In genomic region chr9:133600747-133601146, GRCh38 we compare ENCODE assay signal across 22 cellular contexts. TPM values are rescaled to one million over a fixed set of nuclear protein-coding genes. Genes with fewer than 3 reads are reported as not detected.
DNase-seq lines count a peak whose midpoint lies in the region; ATAC-seq, FAIRE-seq and TF ChIP-seq lines count a peak whose summit lies in the region.
"Had no signal": no experiment of that assay in that cellular context is flagged by ENCODE, and none has a peak within 500 bp of the region (broad histone marks: within the 10 kb centered on the region; RNA-seq: fewer than 3 reads in every experiment).

No MANE protein-coding gene starts in this region.

- DNase-seq in DMS79 treated with DMSO at 0.1 percent for 48 hours (lab: John Stamatoyannopoulos, UW) = peak; percentile 11
- DNase-seq in DMS79 (lab: John Stamatoyannopoulos, UW) = no peak
- DNase-seq in Right ventricle myocardium inferior (ENCODE audit: missing footprints) = peak; percentile 2
- DNase-seq in heart right ventricle = no peak
- peak; percentile 55 for DNase-seq in kidney
- DNase-seq in testis = no peak
- DNase-seq in stimulated activated CD4-positive, alpha-beta T cell treated with anti-CD3 and anti-CD28 coated beads, Interleukin-15, amount 100 ng/mL, for 24 hours = no peak
- DNase-seq: AML-193; CD4-positive, alpha-beta memory T cell; DMS153; DND-41; EL; GOT3; H7 had no signal

- H3K27ac ChIP-seq in heart right ventricle = no peak overlapping the region
- no peak overlapping the region for H3K27ac ChIP-seq in kidney (ENCODE audit: low read depth in 2 of 2, low read length in 2 of 2)
- H3K27ac ChIP-seq in testis = no peak overlapping the region
- H3K27ac ChIP-seq: 22Rv1, A549, C4-2B had no signal

- ATAC-seq in Right ventricle myocardium inferior (no peak), heart right ventricle (no peak)
- ATAC-seq: A549, GM12878, HCT116, HepG2 had no signal

- no peak overlapping the region for H3K9ac ChIP-seq in kidney (ENCODE audit: low read length in 2 of 2)

- 53 to 58% methylated on average over 7 of the region's 7 CpGs for WGBS in heart right ventricle, 2 donors
- WGBS in testis, 2 donors = 63 to 68% methylated on average over 7 of the region's 7 CpGs

- H3K9me3 ChIP-seq in heart right ventricle = peaks cover 0 to 31% (median 18%) of the 10 kb centered on the region in 11 donors
- H3K9me3 ChIP-seq in kidney (ENCODE audit: control insufficient read depth in 1 of 2, low read length in 2 of 2) = peaks cover 0 to 17% of the 10 kb centered on the region in 2 donors
- H3K9me3 ChIP-seq in testis = no peaks in the 10 kb centered on the region

- FAIRE-seq in kidney (lab: Jason Lieb, UNC) = no peak
- FAIRE-seq: A549, GM12878, HepG2 had no signal

- no peak for TF ChIP-seq POLR2A in testis (IDR thresholded peaks at IDR 0.05)

- H3K27me3 ChIP-seq in heart right ventricle (peaks cover 0 to 48% (median 35%) of the 10 kb centered on the region in 7 donors), testis (no peaks in the 10 kb centered on the region)

- no peaks in the 10 kb centered on the region for H3K4me1 ChIP-seq in heart right ventricle
- no peaks in the 10 kb centered on the region for H3K4me1 ChIP-seq in kidney (ENCODE audit: control insufficient read depth in 1 of 2, insufficient read depth in 1 of 2, low read depth in 1 of 2, low read length in 2 of 2)
- H3K4me1 ChIP-seq in testis = no peaks in the 10 kb centered on the region
- H3K4me1 ChIP-seq: A549 had no signal

- H3K4me3 ChIP-seq in heart right ventricle = no peak overlapping the region
- no peak overlapping the region for H3K4me3 ChIP-seq in kidney (ENCODE audit: low read length in 2 of 2)
- no peak overlapping the region for H3K4me3 ChIP-seq in testis
- H3K4me3 ChIP-seq: A549, GM12878 had no signal

- intact Hi-C loops in Right ventricle myocardium inferior (cut with DNase I) (no loop called here), heart right ventricle (cut with DNase I) (no loop called here), kidney (cut with DNase I) (no loop called here), testis (cut with DNase I; ENCODE audit: low total_unique reads) (no loop called here)

- no peaks in the 10 kb centered on the region for H3K36me3 ChIP-seq in heart right ventricle
- no peaks in the 10 kb centered on the region for H3K36me3 ChIP-seq in kidney (ENCODE audit: control insufficient read depth in 1 of 2, insufficient read depth in 2 of 2, low read length in 2 of 2)
- H3K36me3 ChIP-seq in testis (ENCODE audit: low read depth, missing control alignments) = no peaks in the 10 kb centered on the region

- TF ChIP-seq CTCF in heart right ventricle (IDR thresholded peaks at IDR 0.05) (no peak), kidney (IDR thresholded peaks at IDR 0.05; ENCODE audit: borderline replicate concordance, extremely low read depth, insufficient read depth) (no peak), testis (IDR thresholded peaks at IDR 0.05) (no peak)

RNA-seq across cellular contexts. Expression of gene FAM163B, which starts 8.4 kb away (rescaled TPM):
- total RNA-seq in Right ventricle myocardium inferior (0.22 TPM), heart right ventricle (not detected), kidney (0.54 TPM), testis (1 to 10 TPM; 2.8 to 3.8 TPM)
- polyA plus RNA-seq in heart right ventricle (under 1 TPM in 1 of 2 donors, not detected in 1; 0.19 TPM), kidney (ENCODE audit: insufficient read depth, low read depth, low replicate concordance) (not detected), testis (ENCODE audit: insufficient read depth, low read depth, low replicate concordance) (2.2 TPM)
- total RNA-seq: CD4-positive, alpha-beta memory T cell; G401; GM12878; HepG2 had no signal
- polyA plus RNA-seq: A549; BJ; CD4-positive, alpha-beta memory T cell; GM12878; HepG2 had no signal

RNA-seq across cellular contexts. Expression of gene DBH, which starts 35.4 kb away (rescaled TPM):
- not detected for total RNA-seq in Right ventricle myocardium inferior
- under 1 TPM in 1 of 10 donors, not detected in 9; 0.09 TPM for total RNA-seq in heart right ventricle
- under 1 TPM in 1 of 2 donors, not detected in 1; 0.01 TPM for polyA plus RNA-seq in heart right ventricle
- not detected for total RNA-seq in kidney
- 0.39 TPM for polyA plus RNA-seq in kidney (ENCODE audit: insufficient read depth, low read depth, low replicate concordance)
- total RNA-seq in testis = under 1 TPM in 1 of 2 donors, not detected in 1; 0.06 TPM
- not detected for polyA plus RNA-seq in testis (ENCODE audit: insufficient read depth, low read depth, low replicate concordance)
- total RNA-seq: G401, GM12878, HepG2 had no signal
- polyA plus RNA-seq: A549, BJ, GM12878, HepG2 had no signal

Comparison
In these comparisons a context has a peak if more than half of its experiments do, and no peak if none do; other contexts are left out.
1. DNase-seq: peak in DMS79 treated with DMSO at 0.1 percent for 48 hours (single experiment), Right ventricle myocardium inferior (single experiment) and kidney (single experiment); none in DMS79 (single experiment), heart right ventricle (0 of 2), testis (single experiment) and stimulated activated CD4-positive, alpha-beta T cell treated with anti-CD3 and anti-CD28 coated beads, Interleukin-15, amount 100 ng/mL, for 24 hours (single experiment).